ENCODE assay signal across 34 cellular contexts in genomic region chr10:109618748-109619147, GRCh38.
"Had no signal": no experiment of that assay in that cellular context is flagged by ENCODE, and none has a peak within 500 bp of the region (broad histone marks: within the 10 kb centered on the region; RNA-seq: fewer than 3 reads in every experiment).

No MANE protein-coding gene starts in this region.

- H3K4me3 ChIP-seq: MG63 had no signal

- DNase-seq: Karpas-422, Kasumi-1, MG63, MM.1S, MV-4-11, NCI-H1048, NCI-H1092, NCI-H1092 treated with DMSO at 0.1 percent for 48 hours, NCI-H1105, NCI-H1105 treated with DMSO at 0.1 percent for 48 hours, NCI-H1417 treated with DMSO at 0.1 percent for 48 hours, NCI-H1436, NCI-H1436 treated with DMSO at 0.1 percent for 48 hours, NCI-H146, NCI-H1694, NCI-H1694 treated with DMSO at 0.1 percent for 48 hours, NCI-H187, NCI-H187 treated with DMSO at 0.1 percent for 48 hours, NCI-H1930, NCI-H2029, NCI-H2029 treated with DMSO at 0.1 percent for 48 hours, NCI-H2081, NCI-H2081 treated with DMSO at 0.1 percent for 48 hours, NCI-H2107, NCI-H2171, NCI-H2171 treated with DMSO at 0.1 percent for 48 hours, NCI-H2227 treated with DMSO at 0.1 percent for 48 hours, NCI-H226, NCI-H345, NCI-H446, NCI-H446 treated with DMSO at 0.1 percent for 48 hours, NCI-H510A, NCI-H510A treated with DMSO at 0.1 percent for 48 hours, NCI-H524 had no signal

- H3K27me3 ChIP-seq: MG63 had no signal

- H3K36me3 ChIP-seq: MG63 had no signal

- H3K9me3 ChIP-seq: MG63 had no signal
